In the genomic region with DNA sequence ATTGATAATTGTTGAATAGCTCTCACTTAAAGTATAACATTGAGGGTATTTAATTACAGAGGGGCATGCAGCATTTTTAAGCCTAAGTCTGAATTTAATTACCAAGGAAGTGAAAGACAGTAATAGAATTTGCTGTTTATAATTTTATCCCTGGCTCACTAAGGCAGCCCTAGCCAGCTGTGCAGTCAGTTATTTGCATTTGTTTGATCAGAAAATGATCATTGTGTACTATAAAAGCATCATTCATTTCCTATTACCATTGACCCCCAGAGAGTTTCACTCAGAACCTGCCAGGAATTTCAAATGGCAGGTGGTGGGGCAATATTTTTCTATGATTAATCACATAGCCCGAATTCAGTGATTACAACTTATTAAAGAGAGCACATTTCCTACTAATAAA, we compare ENCODE assay signal across 18 cellular contexts.
"Had no signal": no experiment of that assay in that cellular context is flagged by ENCODE, and none has a peak within 500 bp of the region (broad histone marks: within the 10 kb centered on the region; RNA-seq: fewer than 3 reads in every experiment).

No MANE protein-coding gene starts in this region.

- H3K9me3 ChIP-seq: colonic mucosa, esophagus muscularis mucosa, left ventricle myocardium inferior, thoracic aorta, upper lobe of right lung had no signal

- H3K9me3 Mint-ChIP-seq: natural killer cell had no signal

- H3K36me3 Mint-ChIP-seq: activated naive CD8-positive, alpha-beta T cell treated with anti-CD3 and anti-CD28 coated beads, Interleukin-2, amount 10 ng/mL, durations not matched to agents 7 days and 5 days; mesothelial cell of epicardium; natural killer cell had no signal

- H3K36me3 ChIP-seq: colonic mucosa, esophagus muscularis mucosa, left ventricle myocardium inferior, thoracic aorta, upper lobe of right lung, WERI-Rb-1 had no signal

- H3K4me3 Mint-ChIP-seq: activated CD4-positive, alpha-beta T cell treated with anti-CD3 and anti-CD28 coated beads, Interleukin-2, amount 10 ng/mL, durations not matched to agents 7 days and 5 days; activated CD8-positive, alpha-beta T cell treated with anti-CD3 and anti-CD28 coated beads, Interleukin-2, amount 10 ng/mL, durations not matched to agents 7 days and 5 days; mesothelial cell of epicardium; natural killer cell had no signal

- H3K4me1 ChIP-seq: colonic mucosa, esophagus muscularis mucosa, left ventricle myocardium inferior, upper lobe of right lung had no signal

- H3K4me3 ChIP-seq: colonic mucosa, esophagus muscularis mucosa, left ventricle myocardium inferior, thoracic aorta, upper lobe of right lung had no signal

- H3K27ac Mint-ChIP-seq: activated CD4-positive, alpha-beta T cell treated with anti-CD3 and anti-CD28 coated beads, Interleukin-2, amount 10 ng/mL, durations not matched to agents 7 days and 5 days; activated CD8-positive, alpha-beta T cell treated with anti-CD3 and anti-CD28 coated beads, Interleukin-2, amount 10 ng/mL, durations not matched to agents 7 days and 5 days; activated naive CD8-positive, alpha-beta T cell treated with anti-CD3 and anti-CD28 coated beads, Interleukin-2, amount 10 ng/mL, durations not matched to agents 7 days and 5 days; mesothelial cell of epicardium; natural killer cell had no signal

- H3K27me3 ChIP-seq: colonic mucosa, esophagus muscularis mucosa, upper lobe of right lung had no signal

- H3K27ac ChIP-seq: colonic mucosa, esophagus muscularis mucosa, left ventricle myocardium inferior, thoracic aorta, upper lobe of right lung, WERI-Rb-1 had no signal

- H3K4me1 Mint-ChIP-seq: mesothelial cell of epicardium, natural killer cell had no signal

- DNase-seq: activated CD4-positive, alpha-beta T cell treated with anti-CD3 and anti-CD28 coated beads, Interleukin-2, amount 10 ng/mL, durations not matched to agents 7 days and 5 days; activated CD4-positive, CD25-positive, alpha-beta regulatory T cell treated with anti-CD3 and anti-CD28 coated beads, Interleukin-2, amount 50 U/mL, for 72 hours; activated CD8-positive, alpha-beta T cell treated with anti-CD3 and anti-CD28 coated beads, Interleukin-2, amount 10 ng/mL, durations not matched to agents 7 days and 5 days; activated gamma-delta T cell treated with Interleukin-2 at 50 U/mL for 16 hours; activated naive CD8-positive, alpha-beta T cell treated with anti-CD3 and anti-CD28 coated beads, Interleukin-2, amount 10 ng/mL, durations not matched to agents 7 days and 5 days; amygdala; colonic mucosa; hippocampal formation; left ventricle myocardium inferior; natural killer cell; stimulated activated CD4-positive, alpha-beta T cell treated with anti-CD3 and anti-CD28 coated beads, Interleukin-2, amount 100 ng/mL, for 48 hours; stimulated activated naive CD4-positive, alpha-beta T cell treated with Interleukin-2 at 50 U/mL for 16 hours; upper lobe of right lung; WERI-Rb-1 had no signal

- ATAC-seq: activated CD8-positive, alpha-beta T cell treated with anti-CD3 and anti-CD28 coated beads, Interleukin-2, amount 10 ng/mL, durations not matched to agents 7 days and 5 days; natural killer cell; sciatic nerve; upper lobe of right lung had no signal
